ENCODE assay signal across 18 cellular contexts in genomic region chr22:40616578-40616977, GRCh38. TPM values are rescaled to one million over a fixed set of nuclear protein-coding genes. Genes with fewer than 3 reads are reported as not detected.
A peak's percentile ranks its signal among the peaks of the same experiment; 100 is the strongest.
DNase-seq lines count a peak whose midpoint lies in the region; ATAC-seq and TF ChIP-seq lines count a peak whose summit lies in the region.
"Had no signal": no experiment of that assay in that cellular context is flagged by ENCODE, and none has a peak within 500 bp of the region (broad histone marks: within the 10 kb centered on the region; RNA-seq: fewer than 3 reads in every experiment).

No MANE protein-coding gene starts in this region.

- TF ChIP-seq CTCF in cardiac muscle cell (IDR thresholded peaks at IDR 0.05; ENCODE audit: low read depth, low read length) = no peak
- TF ChIP-seq CTCF in right atrium auricular region (IDR thresholded peaks at IDR 0.05) = no peak
- TF ChIP-seq CTCF in WTC11 (IDR thresholded peaks at IDR 0.05) = no peak
- TF ChIP-seq CTCF in brain microvascular endothelial cell (IDR thresholded peaks at IDR 0.05; ENCODE audit: low read depth, low read length, missing control alignments) = no peak
- no peak for TF ChIP-seq CTCF in colonic mucosa (IDR thresholded peaks at IDR 0.05)

- H3K27ac ChIP-seq in cardiac muscle cell (peak overlapping the region; percentile 72), right atrium auricular region (no peak overlapping the region), trophoblast cell (ENCODE audit: low read depth, low read length) (no peak overlapping the region), brain microvascular endothelial cell (no peak overlapping the region), colonic mucosa (no peak overlapping the region)
- H3K27ac ChIP-seq: BLaER1, GM23248 had no signal

- in situ Hi-C loops in G401 (cut with HindIII; ENCODE audit: low sequenced_read_pairs) (no loop called here), brain microvascular endothelial cell (cut with HindIII; ENCODE audit: low pct_ligation_motif_present, low sequenced_read_pairs) (no loop called here)

- no peak overlapping the region for H4K91ac ChIP-seq in trophoblast cell (ENCODE audit: low read depth, low read length)

- H3K27me3 ChIP-seq in cardiac muscle cell (no peaks in the 10 kb centered on the region), right atrium auricular region (no peaks in the 10 kb centered on the region), trophoblast cell (ENCODE audit: insufficient read depth, low read length) (no peaks in the 10 kb centered on the region), brain microvascular endothelial cell (replicated peaks) (no peaks in the 10 kb centered on the region), colonic mucosa (no peaks in the 10 kb centered on the region)
- H3K27me3 ChIP-seq: BLaER1 had no signal

- no peak overlapping the region for H3K4me3 Mint-ChIP-seq in WTC11
- H3K4me3 Mint-ChIP-seq: CD14-positive monocyte; CD8-positive, alpha-beta T cell; HFFc6; IgD-negative memory B cell had no signal

- H2BK120ac ChIP-seq in trophoblast cell (ENCODE audit: insufficient read depth, low read length, poor library complexity) = no peak overlapping the region

- H3K27ac Mint-ChIP-seq in WTC11 = peak overlapping the region; percentile 0; the same call in 1 of the 2 replicates
- H3K27ac Mint-ChIP-seq: CD14-positive monocyte; CD8-positive, alpha-beta T cell; HFFc6; IgD-negative memory B cell had no signal

- H3K36me3 ChIP-seq in cardiac muscle cell (no peaks in the 10 kb centered on the region), right atrium auricular region (no peaks in the 10 kb centered on the region), trophoblast cell (ENCODE audit: control insufficient read depth in 1 of 2, insufficient read depth in 2 of 2, low read length in 2 of 2) (no peaks in the 10 kb centered on the region), brain microvascular endothelial cell (replicated peaks) (no peaks in the 10 kb centered on the region), colonic mucosa (no peaks in the 10 kb centered on the region)

- no peaks in the 10 kb centered on the region for H3K79me2 ChIP-seq in trophoblast cell (ENCODE audit: control insufficient read depth, insufficient read depth, low read length, poor library complexity)

- peaks cover 8% of the 10 kb centered on the region for H3K4me1 ChIP-seq in cardiac muscle cell (ENCODE audit: low read depth)
- peaks cover 0 to 21% of the 10 kb centered on the region in 2 donors for H3K4me1 ChIP-seq in right atrium auricular region
- H3K4me1 ChIP-seq in trophoblast cell (ENCODE audit: control insufficient read depth in 1 of 2, insufficient read depth in 2 of 2, low read length in 2 of 2) = no peaks in the 10 kb centered on the region
- H3K4me1 ChIP-seq in colonic mucosa = no peaks in the 10 kb centered on the region
- H3K4me1 ChIP-seq: BLaER1 had no signal

- no peak overlapping the region for H4K12ac ChIP-seq in trophoblast cell (ENCODE audit: low read depth, low read length)

- H3K4me1 Mint-ChIP-seq in WTC11 = peaks cover 10% of the 10 kb centered on the region

- no peak overlapping the region for H2BK5ac ChIP-seq in trophoblast cell (ENCODE audit: low read depth, low read length, poor library complexity)

- no peak overlapping the region for H3K14ac ChIP-seq in trophoblast cell (ENCODE audit: low read length)

- no peak overlapping the region for H3K9ac ChIP-seq in trophoblast cell (ENCODE audit: low read length)
- H3K9ac ChIP-seq in colonic mucosa (ENCODE audit: low read depth in 2 of 2, low read length in 2 of 2) = no peak overlapping the region
- H3K9ac ChIP-seq: BLaER1, GM23248 had no signal

- POLR2A ChIA-PET in WTC11 (lab: Charles Lee) = no interaction called here

- H3K9me3 ChIP-seq in cardiac muscle cell (ENCODE audit: low read depth) = no peaks in the 10 kb centered on the region
- H3K9me3 ChIP-seq in right atrium auricular region = peaks cover 0 to 6% of the 10 kb centered on the region in 2 donors
- no peaks in the 10 kb centered on the region for H3K9me3 ChIP-seq in trophoblast cell (ENCODE audit: insufficient read depth, low read depth, low read length)
- no peaks in the 10 kb centered on the region for H3K9me3 ChIP-seq in colonic mucosa

- no peak overlapping the region for H3K4me2 ChIP-seq in trophoblast cell (ENCODE audit: low read length)
- H3K4me2 ChIP-seq: BLaER1 had no signal

- H3K79me1 ChIP-seq in trophoblast cell (ENCODE audit: low read length) = no peaks in the 10 kb centered on the region

- DNase-seq in cardiac muscle cell (ENCODE audit: low read depth in 1 of 2, low spot score in 1 of 2) (no peak), right atrium auricular region (ENCODE audit: low spot score) (no peak), WTC11 (ENCODE audit: low spot score) (no peak), trophoblast cell (no peak), G401 (ENCODE audit: low spot score) (no peak), brain microvascular endothelial cell (no peak), colonic mucosa (no peak)
- DNase-seq: 8988T; Calu3; CD8-positive, alpha-beta T cell; DMS79 treated with DMSO at 0.1 percent for 48 hours; GM23248; HCEC 1CT; HFFc6 had no signal

- H3K18ac ChIP-seq in trophoblast cell (ENCODE audit: low read length) = no peak overlapping the region

- H3K27me3 Mint-ChIP-seq in WTC11 (ENCODE audit: low read depth) = no peaks in the 10 kb centered on the region
- H3K27me3 Mint-ChIP-seq: IgD-negative memory B cell had no signal

- no peak overlapping the region for H3K23ac ChIP-seq in trophoblast cell (ENCODE audit: low read length)

- H2AFZ ChIP-seq in trophoblast cell (ENCODE audit: insufficient read depth, low read length, poor library complexity) = no peak overlapping the region
- H2AFZ ChIP-seq: GM23248 had no signal

- no peak overlapping the region for H2BK12ac ChIP-seq in trophoblast cell (ENCODE audit: low read length)

- no peak overlapping the region for H2AK5ac ChIP-seq in trophoblast cell (ENCODE audit: low read length)

- H3K4me3 ChIP-seq in cardiac muscle cell (no peak overlapping the region), right atrium auricular region (no peak overlapping the region), trophoblast cell (ENCODE audit: low read depth, low read length) (no peak overlapping the region), brain microvascular endothelial cell (ENCODE audit: low read depth, low read length) (no peak overlapping the region), colonic mucosa (no peak overlapping the region)
- H3K4me3 ChIP-seq: BLaER1, GM12878, GM23248 had no signal

- intact Hi-C loops in colonic mucosa (cut with DNase I) = no loop called here

- ATAC-seq in WTC11 = no peak
- ATAC-seq: CD8-positive, alpha-beta T cell; GM12878 had no signal

- peaks cover 27% of the 10 kb centered on the region for H3K36me3 Mint-ChIP-seq in WTC11

- CTCF ChIA-PET in WTC11 (lab: Charles Lee) = interaction anchor here (1.6 kb wide), 1 partner anchor 92 kb away, joined by 7 read pairs; no protein-coding TSS in a partner anchor

- peak overlapping the region; percentile 50 for H3K4ac ChIP-seq in trophoblast cell (ENCODE audit: low read depth, low read length)

- H4K8ac ChIP-seq in trophoblast cell (ENCODE audit: low read depth, low read length) = no peak overlapping the region

- H3K9me3 Mint-ChIP-seq in WTC11 = peaks cover 33% of the 10 kb centered on the region

- WGBS in trophoblast cell (ENCODE audit: extremely low coverage, insufficient coverage, insufficient read length) = no CpG with 5 or more reads among the region's 5 CpGs

TF ChIP-seq in WTC11, 78 proteins besides CTCF, POLR2A, EP300 and RAD21 (continues in another document):
- no peak for TF ChIP-seq ZNF281 (CRISPR knock-in tag; IDR thresholded peaks at IDR 0.05)
- no peak for TF ChIP-seq NR3C1 (CRISPR knock-in tag; conservative IDR thresholded peaks at IDR 0.05; ENCODE audit: low read depth)
- no peak for TF ChIP-seq ZNF423 (CRISPR knock-in tag; IDR thresholded peaks at IDR 0.05)
- TF ChIP-seq IRF2 (CRISPR knock-in tag; IDR thresholded peaks at IDR 0.05; ENCODE audit: borderline replicate concordance, low read depth) = no peak
- no peak for TF ChIP-seq GABPB1 (CRISPR knock-in tag; IDR thresholded peaks at IDR 0.05)
- TF ChIP-seq OVOL2 (CRISPR knock-in tag; IDR thresholded peaks at IDR 0.05; ENCODE audit: borderline replicate concordance) = no peak
- no peak for TF ChIP-seq E2F1 (CRISPR knock-in tag; IDR thresholded peaks at IDR 0.05)

RNA-seq across cellular contexts. Expression of gene MRTFA, which starts 19.9 kb away (rescaled TPM):
- 61.1 and 116 TPM in 2 replicates for total RNA-seq in cardiac muscle cell
- polyA plus RNA-seq in cardiac muscle cell = 32.6 and 44.7 TPM in 2 replicates
- total RNA-seq in right atrium auricular region = 10 to 100 TPM; 45.8 to 55.2 TPM
- total RNA-seq in WTC11 (2021) = 39.7 to 49.8 TPM (median 48.4 TPM) in 3 replicates
- polyA plus RNA-seq in trophoblast cell (2013) = 51.3 and 51.5 TPM in 2 replicates
- total RNA-seq in G401 (2014; rRNA removed; shearing (Covaris generic)) = 11.0 and 14.6 TPM in 2 replicates
- 10 to 100 TPM; 31.9 to 35.6 TPM for total RNA-seq in colonic mucosa
